ENCODE assay signal across 7 cellular contexts in genomic region chr2:241508240-241508509, GRCh38. TPM values are rescaled to one million over a fixed set of nuclear protein-coding genes. Genes with fewer than 3 reads are reported as not detected.
DNase-seq lines count a peak whose midpoint lies in the region; ATAC-seq and TF ChIP-seq lines count a peak whose summit lies in the region.

No MANE protein-coding gene starts in this region.

- peak overlapping the region; percentile 68; the same call in 1 of the 2 replicates for H3K27ac ChIP-seq in Panc1 (ENCODE audit: low read length)

- no peaks in the 10 kb centered on the region for H3K36me3 ChIP-seq in Panc1 (ENCODE audit: control insufficient read depth, insufficient read depth, low read length)

- TF ChIP-seq CTCF in HFFc6 (IDR thresholded peaks at IDR 0.05) (0 out of 2 replicates have a peak, but pooled peaks have one; percentile 18), Panc1 (IDR thresholded peaks at IDR 0.05) (no peak), endothelial cell (IDR thresholded peaks at IDR 0.05; ENCODE audit: unreplicated experiment) (no peak), nephron (IDR thresholded peaks at IDR 0.05; ENCODE audit: unreplicated experiment in 3 of 3) (no peak)

- no peaks in the 10 kb centered on the region for H3K9me3 ChIP-seq in Panc1 (ENCODE audit: control insufficient read depth, insufficient read depth, low read depth, low read length)

- DNase-seq in HFFc6 (no peak), Panc1 (ENCODE audit: low read depth, low spot score) (no peak), endothelial cell (ENCODE audit: low spot score) (no peak), NCI-H82 (lab: John Stamatoyannopoulos, UW) (no peak), NCI-H510A (lab: John Stamatoyannopoulos, UW) (no peak)

- peaks cover 29% of the 10 kb centered on the region for H3K4me1 ChIP-seq in Panc1 (ENCODE audit: control insufficient read depth, insufficient read depth, low read length)

- intact Hi-C loops in Panc1 (cut with micrococcal nuclease; ENCODE audit: unreplicated experiment) = no loop called here

- peaks cover 27% of the 10 kb centered on the region for H3K4me1 Mint-ChIP-seq in HFFc6 (ENCODE audit: low read depth)
- peaks cover 16% of the 10 kb centered on the region for H3K4me1 Mint-ChIP-seq in endothelial cell (ENCODE audit: unreplicated experiment)
- peaks cover 36% of the 10 kb centered on the region for H3K4me1 Mint-ChIP-seq in nephron

- peaks cover 11% of the 10 kb centered on the region; the same call in 1 of the 2 replicates for H3K36me3 Mint-ChIP-seq in HFFc6 (ENCODE audit: low read depth)
- peaks cover 18% of the 10 kb centered on the region for H3K36me3 Mint-ChIP-seq in endothelial cell (ENCODE audit: low read depth, unreplicated experiment)
- H3K36me3 Mint-ChIP-seq in nephron (ENCODE audit: low read depth) = peaks cover 9% of the 10 kb centered on the region

- peak overlapping the region; percentile 79 to 83 for H3K4me3 ChIP-seq in Panc1 (ENCODE audit: low read depth in 2 of 2, low read length in 2 of 2)

- no peaks in the 10 kb centered on the region for H3K27me3 ChIP-seq in Panc1 (ENCODE audit: control insufficient read depth, insufficient read depth, low read length)

- H3K27ac Mint-ChIP-seq in HFFc6 (0 out of 2 replicates have a peak overlapping the region, but pooled peaks have one; percentile 31), endothelial cell (ENCODE audit: unreplicated experiment) (no peak overlapping the region), nephron (peak overlapping the region in 1 of 3 experiments; percentile 62)

- H3K4me3 Mint-ChIP-seq in HFFc6 (peak overlapping the region; percentile 73), endothelial cell (ENCODE audit: unreplicated experiment) (peak overlapping the region; percentile 65), nephron (peak overlapping the region; percentile 81 to 93 (median 90))

- no peaks in the 10 kb centered on the region for H3K9me3 Mint-ChIP-seq in HFFc6
- H3K9me3 Mint-ChIP-seq in endothelial cell (ENCODE audit: unreplicated experiment) = no peaks in the 10 kb centered on the region
- H3K9me3 Mint-ChIP-seq in nephron = no peaks in the 10 kb centered on the region

- peaks cover 4% of the 10 kb centered on the region; the same call in 1 of the 2 replicates for H3K27me3 Mint-ChIP-seq in HFFc6 (ENCODE audit: insufficient read depth)
- peaks cover 14% of the 10 kb centered on the region for H3K27me3 Mint-ChIP-seq in endothelial cell (ENCODE audit: unreplicated experiment)
- peaks cover 4% of the 10 kb centered on the region for H3K27me3 Mint-ChIP-seq in nephron (ENCODE audit: low read depth)

- POLR2A ChIA-PET in Panc1 (lab: Charles Lee) = no interaction called here

- ATAC-seq in GM18508 (IDR thresholded peaks at IDR 0.05; ENCODE audit: insufficient read depth, unreplicated experiment) = peak; percentile 9
- ATAC-seq in Panc1 = peak; percentile 71

- no TSS peak for BruUV-seq in Panc1 (replicated peaks; lab: Mats Ljungman, UMichigan)

- in situ Hi-C loops in Panc1 (cut with HindIII; ENCODE audit: low pct_unique_long_range_greater_than_20kb, low sequenced_read_pairs) = no loop called here

- CTCF ChIA-PET in Panc1 (lab: Charles Lee) = interaction anchor here (0.6 to 0.7 kb wide), 2 partner anchors 29 to 595 kb away, joined by 3 to 4 read pairs; no protein-coding TSS in a partner anchor

RNA-seq across cellular contexts. Expression of gene STK25, which starts 0.2 kb away (rescaled TPM):
- total RNA-seq in HFFc6 (2021; fragmentation: NEBNext Ultra II Directional; extraction: Animal tissue kit (Norgen Biotek cat#: 25700)) = 100 to 1,000 TPM; 129 to 159 (median 150) TPM
- total RNA-seq in Panc1 (2021; ENCODE audit: unreplicated experiment) = 195 TPM
- 232 TPM for polyA plus RNA-seq in Panc1 (2012; ENCODE audit: insufficient read length)
- total RNA-seq in endothelial cell (ENCODE audit: unreplicated experiment) = 296 TPM

RNA-seq across cellular contexts. Expression of gene BOK, which starts 50.4 kb away (rescaled TPM):
- 10 to 100 TPM; 26.3 to 42.4 (median 29.1) TPM for total RNA-seq in HFFc6 (2021; fragmentation: NEBNext Ultra II Directional; extraction: Animal tissue kit (Norgen Biotek cat#: 25700))
- 39.1 TPM for total RNA-seq in Panc1 (2021; ENCODE audit: unreplicated experiment)
- polyA plus RNA-seq in Panc1 (2012; ENCODE audit: insufficient read length) = 77.4 TPM
- 110 TPM for total RNA-seq in endothelial cell (ENCODE audit: unreplicated experiment)
